Comparison of ENCODE assay signal across 10 cellular contexts in the genomic region with DNA sequence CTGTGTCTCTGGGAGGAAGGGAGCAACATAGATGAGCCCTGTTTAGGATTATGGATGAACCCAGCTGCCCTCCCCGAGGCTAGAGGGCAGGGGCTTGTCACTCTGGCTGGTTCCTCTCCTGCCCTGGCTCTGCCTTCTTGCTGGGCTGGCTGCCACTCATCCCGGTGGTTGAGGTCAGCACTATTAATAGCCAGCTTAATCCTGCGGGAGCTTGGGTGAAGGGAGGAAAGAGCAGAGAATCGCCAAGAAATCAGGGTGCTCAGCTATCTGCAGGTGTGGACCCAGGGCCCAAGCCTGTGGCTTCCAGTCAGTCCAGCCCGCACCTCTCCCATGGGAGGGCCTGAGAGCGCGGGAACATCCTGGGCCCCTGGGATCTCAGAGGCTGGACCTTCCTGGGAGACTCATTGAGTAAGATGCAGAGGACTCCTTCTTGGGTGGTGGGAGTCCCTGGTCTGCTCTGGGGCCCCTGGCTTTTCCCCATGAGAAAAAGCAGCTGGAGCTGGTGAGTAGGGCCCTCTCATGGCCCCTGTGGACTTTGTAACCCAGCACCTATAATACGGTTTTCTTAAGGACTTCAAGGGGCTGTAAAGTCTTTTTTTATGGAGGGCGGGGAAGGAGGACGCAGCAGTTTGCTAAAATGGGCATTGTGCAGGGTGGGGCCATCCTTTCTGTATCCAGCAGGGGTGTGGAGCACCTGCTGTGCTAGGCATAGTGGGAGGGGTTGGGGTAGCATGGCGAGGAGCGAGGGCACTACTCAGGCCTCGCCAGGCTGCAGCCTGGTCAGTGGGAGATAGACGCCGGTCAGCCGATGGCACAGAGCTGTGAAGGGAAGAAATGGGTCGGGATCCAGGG. TPM values are rescaled to one million over a fixed set of nuclear protein-coding genes. Genes with fewer than 3 reads are reported as not detected.
A peak's percentile ranks its signal among the peaks of the same experiment; 100 is the strongest.
DNase-seq lines count a peak whose midpoint lies in the region; ATAC-seq and TF ChIP-seq lines count a peak whose summit lies in the region.
"Had no signal": no experiment of that assay in that cellular context is flagged by ENCODE, and none has a peak within 500 bp of the region (broad histone marks: within the 10 kb centered on the region; RNA-seq: fewer than 3 reads in every experiment).

No MANE protein-coding gene starts in this region.

- no peak overlapping the region; the same call in 1 of the 2 replicates for H3K27ac Mint-ChIP-seq in GM23338
- peak overlapping the region; percentile 9; the same call in 1 of the 2 replicates for H3K27ac Mint-ChIP-seq in WTC11
- no peak overlapping the region for H3K27ac Mint-ChIP-seq in activated CD4-positive, alpha-beta T cell treated with anti-CD3 and anti-CD28 coated beads, Interleukin-2, amount 10 ng/mL, durations not matched to agents 24 days and 14 days

- intact Hi-C loops in Right ventricle myocardium superior (cut with DNase I), result no loop called here
- intact Hi-C loops in activated CD4-positive, alpha-beta T cell treated with anti-CD3 and anti-CD28 coated beads, Interleukin-2, amount 10 ng/mL, durations not matched to agents 24 days and 14 days (cut with micrococcal nuclease), result no loop called here

- H3F3A ChIP-seq in GM23338 (replicated peaks; ENCODE audit: low read depth) (no peaks in the 10 kb centered on the region), MM.1S (ENCODE audit: insufficient read depth, low read length) (no peaks in the 10 kb centered on the region)

- H3K4me1 ChIP-seq in GM23338 (ENCODE audit: insufficient read depth), result no peaks in the 10 kb centered on the region
- H3K4me1 ChIP-seq in MM.1S (ENCODE audit: low read length), result no peaks in the 10 kb centered on the region

- no peak overlapping the region for H3K4me3 ChIP-seq in GM23338
- H3K4me3 ChIP-seq in MM.1S (ENCODE audit: low read length), result no peak overlapping the region

- H3K4me2 ChIP-seq in GM23338 (no peak overlapping the region), MM.1S (ENCODE audit: low read depth, low read length) (no peak overlapping the region)

- H3K9me3 ChIP-seq in MM.1S (replicated peaks; ENCODE audit: insufficient read depth, low read length), result no peaks in the 10 kb centered on the region

- H3K36me3 ChIP-seq in GM23338 (ENCODE audit: insufficient read depth) (no peaks in the 10 kb centered on the region), MM.1S (replicated peaks; ENCODE audit: insufficient read depth, low read length) (no peaks in the 10 kb centered on the region)

- CTCF ChIA-PET in WTC11 (lab: Charles Lee), result interaction anchor here (0.9 kb wide), 1 partner anchor 13 kb away, joined by 3 read pairs; no protein-coding TSS in a partner anchor

- peaks cover 9% of the 10 kb centered on the region for H3K27me3 Mint-ChIP-seq in GM23338 (ENCODE audit: insufficient read depth, low read depth, poor library complexity)
- no peaks in the 10 kb centered on the region for H3K27me3 Mint-ChIP-seq in WTC11 (ENCODE audit: low read depth)
- H3K27me3 Mint-ChIP-seq in activated CD4-positive, alpha-beta T cell treated with anti-CD3 and anti-CD28 coated beads, Interleukin-2, amount 10 ng/mL, durations not matched to agents 24 days and 14 days, result no peaks in the 10 kb centered on the region

- POLR2A ChIA-PET in WTC11 (lab: Charles Lee), result no interaction called here

- peak; percentile 52 for ATAC-seq in GM23338
- ATAC-seq in WTC11, result no peak
- ATAC-seq in Right ventricle myocardium superior (ENCODE audit: poor library complexity), result peak; percentile 89

- H3K27me3 ChIP-seq in GM23338 (ENCODE audit: insufficient read depth) (no peaks in the 10 kb centered on the region), MM.1S (replicated peaks; ENCODE audit: insufficient read depth, low read length) (no peaks in the 10 kb centered on the region)

- no peaks in the 10 kb centered on the region for H3K9me2 ChIP-seq in GM23338 (ENCODE audit: insufficient read depth)
- no peaks in the 10 kb centered on the region for H3K9me2 ChIP-seq in MM.1S (replicated peaks; ENCODE audit: insufficient read depth, low read length)

- H3K79me2 ChIP-seq in GM23338 (replicated peaks; ENCODE audit: insufficient read depth) (no peaks in the 10 kb centered on the region), MM.1S (ENCODE audit: low read length) (no peaks in the 10 kb centered on the region)

- no peak overlapping the region for H3K9ac ChIP-seq in MM.1S (ENCODE audit: low read length)

- no peak overlapping the region for H3K27ac ChIP-seq in GM23338 (ENCODE audit: low read depth)
- H3K27ac ChIP-seq in MM.1S (ENCODE audit: low read length), result no peak overlapping the region

- no peak for DNase-seq in GM23338 (ENCODE audit: low spot score)
- DNase-seq in WTC11 (ENCODE audit: low spot score), result no peak
- DNase-seq in Right ventricle myocardium superior, result peak; percentile 78
- DNase-seq in retina, result peak; percentile 59
- DNase-seq in activated CD4-positive, alpha-beta T cell treated with anti-CD3 and anti-CD28 coated beads, Interleukin-2, amount 10 ng/mL, durations not matched to agents 24 days and 14 days, result no peak
- DNase-seq in activated CD4-positive, alpha-beta T cell treated with anti-CD3 and anti-CD28 coated beads, Interleukin-2, amount 50 U/mL, for 4 hours, result no peak
- DNase-seq in MM.1S, result no peak
- DNase-seq in NCI-H2029 (lab: John Stamatoyannopoulos, UW), result no peak
- DNase-seq: activated T-cell treated with anti-CD3 and anti-CD28 coated beads for 4 hours, DND-41 had no signal

- no peak overlapping the region for H2AFZ ChIP-seq in GM23338
- no peak overlapping the region for H2AFZ ChIP-seq in MM.1S (ENCODE audit: low read length)

- no peaks in the 10 kb centered on the region for H3K9me3 Mint-ChIP-seq in GM23338
- no peaks in the 10 kb centered on the region for H3K9me3 Mint-ChIP-seq in WTC11
- H3K9me3 Mint-ChIP-seq in activated CD4-positive, alpha-beta T cell treated with anti-CD3 and anti-CD28 coated beads, Interleukin-2, amount 10 ng/mL, durations not matched to agents 24 days and 14 days, result no peaks in the 10 kb centered on the region

- H3K4me1 Mint-ChIP-seq in GM23338 (peaks cover 5% of the 10 kb centered on the region; the same call in 2 of the 3 replicates), WTC11 (peaks cover 5% of the 10 kb centered on the region; the same call in 1 of the 2 replicates)
- peaks cover 2% of the 10 kb centered on the region for H3K4me1 Mint-ChIP-seq in activated CD4-positive, alpha-beta T cell treated with anti-CD3 and anti-CD28 coated beads, Interleukin-2, amount 10 ng/mL, durations not matched to agents 24 days and 14 days

- H3K36me3 Mint-ChIP-seq in GM23338 (ENCODE audit: low read depth) (no peaks in the 10 kb centered on the region), WTC11 (no peaks in the 10 kb centered on the region)
- H3K36me3 Mint-ChIP-seq in activated CD4-positive, alpha-beta T cell treated with anti-CD3 and anti-CD28 coated beads, Interleukin-2, amount 10 ng/mL, durations not matched to agents 24 days and 14 days (ENCODE audit: low read depth), result no peaks in the 10 kb centered on the region

- H4K20me1 ChIP-seq in GM23338 (replicated peaks; ENCODE audit: insufficient read depth) (no peaks in the 10 kb centered on the region; the same call in 1 of the 2 replicates), MM.1S (ENCODE audit: insufficient read depth, low read length) (no peaks in the 10 kb centered on the region)

- H3K4me3 Mint-ChIP-seq in GM23338, result no peak overlapping the region
- no peak overlapping the region for H3K4me3 Mint-ChIP-seq in WTC11
- H3K4me3 Mint-ChIP-seq in activated CD4-positive, alpha-beta T cell treated with anti-CD3 and anti-CD28 coated beads, Interleukin-2, amount 10 ng/mL, durations not matched to agents 24 days and 14 days, result no peak overlapping the region

- TF ChIP-seq CTCF in GM23338 (conservative IDR thresholded peaks at IDR 0.05; ENCODE audit: low read depth in 2 of 2), result no peak
- TF ChIP-seq CTCF in WTC11 (IDR thresholded peaks at IDR 0.05), result no peak
- TF ChIP-seq CTCF in MM.1S (IDR thresholded peaks at IDR 0.05; ENCODE audit: low read length), result no peak

TF ChIP-seq in GM23338, 12 proteins besides CTCF, POLR2A, EP300 and RAD21 (continues in another document):
- TF ChIP-seq EZH2phosphoT487 (IDR thresholded peaks at IDR 0.05; ENCODE audit: unreplicated experiment) (no peak), ZNF331 (CRISPR knock-in tag; IDR thresholded peaks at IDR 0.05; ENCODE audit: low read depth) (no peak), CREB1 (CRISPR knock-in tag; IDR thresholded peaks at IDR 0.05; ENCODE audit: low read depth) (no peak), STAT1 (IDR thresholded peaks at IDR 0.05; ENCODE audit: unreplicated experiment) (no peak)

TF ChIP-seq in WTC11, 78 proteins besides CTCF, POLR2A, EP300 and RAD21 (continues in another document):
- TF ChIP-seq, protein P1, sequence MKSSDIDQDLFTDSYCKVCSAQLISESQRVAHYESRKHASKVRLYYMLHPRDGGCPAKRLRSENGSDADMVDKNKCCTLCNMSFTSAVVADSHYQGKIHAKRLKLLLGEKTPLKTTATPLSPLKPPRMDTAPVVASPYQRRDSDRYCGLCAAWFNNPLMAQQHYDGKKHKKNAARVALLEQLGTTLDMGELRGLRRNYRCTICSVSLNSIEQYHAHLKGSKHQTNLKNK (CRISPR knock-in tag; IDR thresholded peaks at IDR 0.05), result no peak
- no peak for TF ChIP-seq EMX1 (CRISPR knock-in tag; IDR thresholded peaks at IDR 0.05)

RNA-seq across cellular contexts. Expression of a gene that starts 27.4 kb away (rescaled TPM):
- 22.8 and 25.7 TPM in 2 replicates for total RNA-seq in GM23338 (2014; rRNA removed; shearing (Covaris generic))
- polyA plus RNA-seq in GM23338 (2016; fragmentation: Nextera tagmentation; extraction: Ambion mirVana), result 5.3 and 7.7 TPM in 2 replicates
- 34.9 to 36.6 TPM (median 35.2 TPM) in 3 replicates for total RNA-seq in WTC11 (2021)
- 13.5 TPM for total RNA-seq in Right ventricle myocardium superior
- total RNA-seq in activated CD4-positive, alpha-beta T cell treated with anti-CD3 and anti-CD28 coated beads, Interleukin-2, amount 10 ng/mL, durations not matched to agents 24 days and 14 days, result 29.4 and 30.5 TPM in 2 replicates

RNA-seq across cellular contexts. Expression of a gene that starts 27.9 kb away (rescaled TPM):
- total RNA-seq in GM23338 (2014; rRNA removed; shearing (Covaris generic)), result 6.7 and 12.9 TPM in 2 replicates
- polyA plus RNA-seq in GM23338 (2016; fragmentation: Nextera tagmentation; extraction: Ambion mirVana), result 2.5 and 2.9 TPM in 2 replicates
- total RNA-seq in WTC11 (2021), result 13.9 to 14.3 TPM (median 14.0 TPM) in 3 replicates
- 31.4 TPM for total RNA-seq in Right ventricle myocardium superior
- 10.1 and 11.2 TPM in 2 replicates for total RNA-seq in activated CD4-positive, alpha-beta T cell treated with anti-CD3 and anti-CD28 coated beads, Interleukin-2, amount 10 ng/mL, durations not matched to agents 24 days and 14 days

RNA-seq across cellular contexts. Expression of a gene that starts 48.8 kb away (rescaled TPM):
- 15.8 and 16.7 TPM in 2 replicates for total RNA-seq in GM23338 (2014; rRNA removed; shearing (Covaris generic))
- 10.5 and 11.8 TPM in 2 replicates for polyA plus RNA-seq in GM23338 (2016; fragmentation: Nextera tagmentation; extraction: Ambion mirVana)
- total RNA-seq in WTC11 (2021), result 13.5 to 18.1 TPM (median 16.5 TPM) in 3 replicates
- 25.7 TPM for total RNA-seq in Right ventricle myocardium superior
- 6.5 and 7.3 TPM in 2 replicates for total RNA-seq in activated CD4-positive, alpha-beta T cell treated with anti-CD3 and anti-CD28 coated beads, Interleukin-2, amount 10 ng/mL, durations not matched to agents 24 days and 14 days

RNA-seq across cellular contexts. Expression of a gene that starts 55.2 kb away (rescaled TPM):
- 4.0 and 6.5 TPM in 2 replicates for total RNA-seq in GM23338 (2014; rRNA removed; shearing (Covaris generic))
- polyA plus RNA-seq in GM23338 (2016; fragmentation: Nextera tagmentation; extraction: Ambion mirVana), result 2.9 and 5.0 TPM in 2 replicates
- total RNA-seq in WTC11 (2021) (2.5 to 4.1 TPM (median 3.2 TPM) in 3 replicates), Right ventricle myocardium superior (10.6 TPM)
- total RNA-seq in activated CD4-positive, alpha-beta T cell treated with anti-CD3 and anti-CD28 coated beads, Interleukin-2, amount 10 ng/mL, durations not matched to agents 24 days and 14 days, result 6.7 and 8.4 TPM in 2 replicates

Comparison
In these comparisons a context has a peak if more than half of its experiments do, and no peak if none do; other contexts are left out.
1. DNase-seq: peak in Right ventricle myocardium superior (single experiment) and retina (single experiment); none in GM23338 (single experiment), WTC11 (single experiment), activated CD4-positive, alpha-beta T cell treated with anti-CD3 and anti-CD28 coated beads, Interleukin-2, amount 10 ng/mL, durations not matched to agents 24 days and 14 days (single experiment), activated CD4-positive, alpha-beta T cell treated with anti-CD3 and anti-CD28 coated beads, Interleukin-2, amount 50 U/mL, for 4 hours (0 of 2), MM.1S (single experiment) and NCI-H2029 (single experiment).